ENCODE assay signal across 8 cellular contexts in the genomic region with DNA sequence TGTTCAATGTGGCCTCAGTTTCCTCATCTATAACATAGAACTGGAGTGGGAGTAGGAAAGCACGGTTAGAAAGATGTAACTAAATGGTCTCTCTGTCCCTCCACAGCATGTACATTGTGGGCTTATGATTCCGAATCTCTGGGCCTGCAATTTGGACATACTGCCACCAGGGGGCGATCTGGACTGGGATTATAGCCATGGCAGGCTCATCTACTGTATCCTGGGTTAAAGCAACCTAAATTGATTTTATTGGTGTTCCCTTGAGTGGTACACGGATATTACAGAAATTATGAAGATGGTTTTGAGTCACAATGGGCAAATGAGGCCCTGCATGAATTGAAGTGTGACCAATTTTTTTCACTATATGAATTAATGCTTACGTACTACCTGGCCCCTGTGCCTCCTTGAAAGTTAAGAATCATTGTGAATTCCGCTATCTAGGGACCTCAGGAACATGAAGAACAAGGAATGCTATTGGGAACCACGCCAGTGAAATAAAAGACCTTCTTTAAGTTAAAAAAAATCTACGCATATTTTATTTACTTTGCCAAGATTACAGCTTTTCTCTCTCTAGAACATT. TPM values are rescaled to one million over a fixed set of nuclear protein-coding genes. Genes with fewer than 3 reads are reported as not detected.
DNase-seq lines count a peak whose midpoint lies in the region; ATAC-seq and TF ChIP-seq lines count a peak whose summit lies in the region.

No MANE protein-coding gene starts in this region.

- H3K9me3 ChIP-seq in cardiac muscle cell (ENCODE audit: low read depth) (no peaks in the 10 kb centered on the region), thoracic aorta (peaks cover 6% of the 10 kb centered on the region)

- H3K9me3 Mint-ChIP-seq in activated CD8-positive, alpha-beta T cell treated with anti-CD3 and anti-CD28 coated beads, Interleukin-2, amount 10 ng/mL, durations not matched to agents 7 days and 5 days (ENCODE audit: insufficient read depth): peaks cover 17% of the 10 kb centered on the region

- intact Hi-C loops in left ventricle myocardium superior (cut with micrococcal nuclease): no loop called here

- H3K36me3 ChIP-seq in cardiac muscle cell (no peaks in the 10 kb centered on the region), thoracic aorta (no peaks in the 10 kb centered on the region)

- no peak overlapping the region for H3K4me3 Mint-ChIP-seq in activated CD8-positive, alpha-beta T cell treated with anti-CD3 and anti-CD28 coated beads, Interleukin-2, amount 10 ng/mL, durations not matched to agents 7 days and 5 days

- H3K4me3 ChIP-seq in cardiac muscle cell: no peak overlapping the region
- no peak overlapping the region for H3K4me3 ChIP-seq in thoracic aorta

- H3K27me3 ChIP-seq in cardiac muscle cell (peaks cover 6% of the 10 kb centered on the region), thoracic aorta (replicated peaks; ENCODE audit: insufficient read depth) (no peaks in the 10 kb centered on the region)

- H3K27ac Mint-ChIP-seq in activated CD8-positive, alpha-beta T cell treated with anti-CD3 and anti-CD28 coated beads, Interleukin-2, amount 10 ng/mL, durations not matched to agents 7 days and 5 days: no peak overlapping the region

- H3K36me3 Mint-ChIP-seq in activated CD8-positive, alpha-beta T cell treated with anti-CD3 and anti-CD28 coated beads, Interleukin-2, amount 10 ng/mL, durations not matched to agents 7 days and 5 days (ENCODE audit: low read depth): peaks cover 5% of the 10 kb centered on the region

- H3K27ac ChIP-seq in cardiac muscle cell (no peak overlapping the region), thoracic aorta (no peak overlapping the region)

- H3K4me1 Mint-ChIP-seq in activated CD8-positive, alpha-beta T cell treated with anti-CD3 and anti-CD28 coated beads, Interleukin-2, amount 10 ng/mL, durations not matched to agents 7 days and 5 days (ENCODE audit: low read depth): no peaks in the 10 kb centered on the region

- CTCF ChIA-PET in activated CD8-positive, alpha-beta T cell treated with anti-CD3 and anti-CD28 coated beads, Interleukin-2, amount 10 ng/mL, durations not matched to agents 7 days and 5 days (lab: Charles Lee): interaction anchor here (0.7 to 0.8 kb wide), 2 partner anchors 19 to 22 kb away, joined by 3 to 5 read pairs; no protein-coding TSS in a partner anchor

- H3K4me1 ChIP-seq in cardiac muscle cell (ENCODE audit: low read depth) (no peaks in the 10 kb centered on the region), thoracic aorta (ENCODE audit: control insufficient read depth in 1 of 2, low read depth in 2 of 2) (no peaks in the 10 kb centered on the region)

- POLR2A ChIA-PET in activated CD8-positive, alpha-beta T cell treated with anti-CD3 and anti-CD28 coated beads, Interleukin-2, amount 10 ng/mL, durations not matched to agents 7 days and 5 days (lab: Charles Lee): no interaction called here

- ATAC-seq in left ventricle myocardium superior: no peak
- no peak for ATAC-seq in activated CD8-positive, alpha-beta T cell treated with anti-CD3 and anti-CD28 coated beads, Interleukin-2, amount 10 ng/mL, durations not matched to agents 7 days and 5 days
- ATAC-seq in thoracic aorta (ENCODE audit: insufficient number of reproducible peaks, low FRiP score, low read depth): no peak
- no peak for ATAC-seq in HG02623 (IDR thresholded peaks at IDR 0.05; ENCODE audit: unreplicated experiment)
- no peak for ATAC-seq in GM21515 (IDR thresholded peaks at IDR 0.05; ENCODE audit: unreplicated experiment)

- H3K27me3 Mint-ChIP-seq in activated CD8-positive, alpha-beta T cell treated with anti-CD3 and anti-CD28 coated beads, Interleukin-2, amount 10 ng/mL, durations not matched to agents 7 days and 5 days (ENCODE audit: low read depth): peaks cover 25% of the 10 kb centered on the region

- DNase-seq in cardiac muscle cell (ENCODE audit: low read depth in 1 of 2, low spot score in 1 of 2) (no peak), left ventricle myocardium superior (no peak), iPS-NIHi7 (ENCODE audit: extremely low spot score) (peak; percentile 62), thoracic aorta (ENCODE audit: low spot score) (no peak), occipital lobe (lab: John Stamatoyannopoulos, UW) (no peak)
- DNase-seq in activated CD8-positive, alpha-beta T cell treated with anti-CD3 and anti-CD28 coated beads, Interleukin-2, amount 10 ng/mL, durations not matched to agents 7 days and 5 days: peak; percentile 70

- peak; percentile 57 for TF ChIP-seq CTCF in cardiac muscle cell (IDR thresholded peaks at IDR 0.05; ENCODE audit: low read depth, low read length)
- TF ChIP-seq CTCF in thoracic aorta (IDR thresholded peaks at IDR 0.05): peak; percentile 41

RNA-seq across cellular contexts. Expression of gene TST, which starts 32.9 kb away (rescaled TPM):
- total RNA-seq in cardiac muscle cell (63.8 and 78.0 TPM in 2 replicates), left ventricle myocardium superior (45.8 TPM), thoracic aorta (10 to 100 TPM in 1 of 2 donors, 1 to 10 TPM in 1; 8.5 to 26.9 TPM), occipital lobe (5.5 TPM)
- polyA plus RNA-seq in cardiac muscle cell: 34.8 and 36.2 TPM in 2 replicates
- total RNA-seq in activated CD8-positive, alpha-beta T cell treated with anti-CD3 and anti-CD28 coated beads, Interleukin-2, amount 10 ng/mL, durations not matched to agents 7 days and 5 days: 1 to 10 TPM; 8.3 to 9.4 TPM

RNA-seq across cellular contexts. Expression of gene MPST, which starts 33.2 kb away (rescaled TPM):
- total RNA-seq in cardiac muscle cell: 152 and 155 TPM in 2 replicates
- polyA plus RNA-seq in cardiac muscle cell: 86.0 and 135 TPM in 2 replicates
- total RNA-seq in left ventricle myocardium superior: 56.7 TPM
- total RNA-seq in activated CD8-positive, alpha-beta T cell treated with anti-CD3 and anti-CD28 coated beads, Interleukin-2, amount 10 ng/mL, durations not matched to agents 7 days and 5 days: 10 to 100 TPM; 28.5 to 33.6 TPM
- 100 to 1,000 TPM in 1 of 2 donors, 10 to 100 TPM in 1; 70.1 to 108 TPM for total RNA-seq in thoracic aorta
- total RNA-seq in occipital lobe: 28.1 TPM

Comparison
In these comparisons a context has a peak if more than half of its experiments do, and no peak if none do; other contexts are left out.
1. DNase-seq: peak in activated CD8-positive, alpha-beta T cell treated with anti-CD3 and anti-CD28 coated beads, Interleukin-2, amount 10 ng/mL, durations not matched to agents 7 days and 5 days (single experiment) and iPS-NIHi7 (single experiment); none in cardiac muscle cell (0 of 2), left ventricle myocardium superior (single experiment), thoracic aorta (single experiment) and occipital lobe (single experiment).